7 cellular contexts compared by ENCODE assay signal in genomic region chr18:809985-810642, GRCh38. TPM values are rescaled to one million over a fixed set of nuclear protein-coding genes. Genes with fewer than 3 reads are reported as not detected.
A peak's percentile ranks its signal among the peaks of the same experiment; 100 is the strongest.
DNase-seq lines count a peak whose midpoint lies in the region; ATAC-seq and TF ChIP-seq lines count a peak whose summit lies in the region.

No MANE protein-coding gene starts in this region.

- no peaks in the 10 kb centered on the region for H3K27me3 ChIP-seq in psoas muscle (ENCODE audit: insufficient read depth in 3 of 3, low read length in 2 of 3)

- H3K4me3 ChIP-seq in astrocyte of the cerebellum (ENCODE audit: low read depth, low read length) (peak overlapping the region; percentile 97), psoas muscle (peak overlapping the region; percentile 96)

- H3K4me1 ChIP-seq in psoas muscle: peaks cover 41% of the 10 kb centered on the region

- in situ Hi-C loops in astrocyte of the cerebellum (cut with HindIII; ENCODE audit: low sequenced_read_pairs): no loop called here

- ATAC-seq in GM19351 (IDR thresholded peaks at IDR 0.05; ENCODE audit: unreplicated experiment) (peak; percentile 21), HG03159 (IDR thresholded peaks at IDR 0.05; ENCODE audit: unreplicated experiment) (peak; percentile 22), psoas muscle (no peak), GM19328 (IDR thresholded peaks at IDR 0.05; ENCODE audit: unreplicated experiment) (no peak)

- DNase-seq in astrocyte of the cerebellum (ENCODE audit: low read depth) (no peak), psoas muscle (no peak), NCI-H1092 treated with DMSO at 0.1 percent for 48 hours (lab: John Stamatoyannopoulos, UW) (no peak), NAMALWA (ENCODE audit: low spot score) (no peak)

- H3K36me3 ChIP-seq in psoas muscle (ENCODE audit: insufficient read depth in 1 of 2, low read depth in 1 of 2): no peaks in the 10 kb centered on the region

- H3K27ac ChIP-seq in psoas muscle: no peak overlapping the region

- intact Hi-C loops in psoas muscle (cut with DNase I): loop anchor here (5.0 kb wide), 1 partner anchor 68 kb away; no protein-coding TSS in a partner anchor

- H3K9me3 ChIP-seq in psoas muscle: no peaks in the 10 kb centered on the region

- TF ChIP-seq CTCF in astrocyte of the cerebellum (IDR thresholded peaks at IDR 0.05; ENCODE audit: low read depth, low read length, missing control alignments) (no peak), psoas muscle (IDR thresholded peaks at IDR 0.05) (no peak)

- 62 to 69% (median 67%) methylated on average over 6 of the region's 6 CpGs for WGBS in psoas muscle, 3 donors

RNA-seq across cellular contexts. Expression of gene YES1, which starts 1.9 kb away (rescaled TPM):
- total RNA-seq in psoas muscle: 10 to 100 TPM; 12.2 to 29.5 (median 18.3) TPM
- 10 to 100 TPM in 2 of 3 donors, 1 to 10 TPM in 1; 8.7 to 14.6 (median 10.7) TPM for polyA plus RNA-seq in psoas muscle

Comparison
In these comparisons a context has a peak if more than half of its experiments do, and no peak if none do; other contexts are left out.
1. ATAC-seq: peak in GM19351 (single experiment) and HG03159 (single experiment); none in psoas muscle (0 of 4) and GM19328 (single experiment).